20 cellular contexts compared by ENCODE assay signal in genomic region chr7:105350906-105351305, GRCh38. TPM values are rescaled to one million over a fixed set of nuclear protein-coding genes. Genes with fewer than 3 reads are reported as not detected.
DNase-seq lines count a peak whose midpoint lies in the region; ATAC-seq and TF ChIP-seq lines count a peak whose summit lies in the region.
"Had no signal": no experiment of that assay in that cellular context is flagged by ENCODE, and none has a peak within 500 bp of the region (broad histone marks: within the 10 kb centered on the region; RNA-seq: fewer than 3 reads in every experiment).

No MANE protein-coding gene starts in this region.

- H3K27ac ChIP-seq in SK-N-SH (ENCODE audit: low read depth in 2 of 2, low read length in 1 of 2) (no peak overlapping the region), KMS-11 (peak overlapping the region; percentile 90; the same call in 1 of the 2 replicates), neutrophil (peak overlapping the region; percentile 93)
- H3K27ac ChIP-seq: 22Rv1 had no signal

- H3K27ac Mint-ChIP-seq in activated CD8-positive, alpha-beta T cell treated with anti-CD3 and anti-CD28 coated beads, Interleukin-2, amount 10 ng/mL, durations not matched to agents 7 days and 5 days = peak overlapping the region; percentile 34
- H3K27ac Mint-ChIP-seq in progenitor cell of endocrine pancreas = no peak overlapping the region

- H3K27me3 ChIP-seq in SK-N-SH (ENCODE audit: insufficient read depth) (no peaks in the 10 kb centered on the region), KMS-11 (ENCODE audit: insufficient read depth, low read depth) (no peaks in the 10 kb centered on the region), neutrophil (no peaks in the 10 kb centered on the region)
- H3K27me3 ChIP-seq: tibial nerve had no signal

- 92% methylated on average over 7 of the region's 7 CpGs for WGBS in SK-N-SH (ENCODE audit: low lambda C conversion rate)

- H4K20me1 ChIP-seq in SK-N-SH (ENCODE audit: insufficient read depth) = peaks cover 89% of the 10 kb centered on the region
- H4K20me1 ChIP-seq in KMS-11 (ENCODE audit: insufficient read depth) = no peaks in the 10 kb centered on the region

- peaks cover 56% of the 10 kb centered on the region for H3K4me1 Mint-ChIP-seq in activated CD8-positive, alpha-beta T cell treated with anti-CD3 and anti-CD28 coated beads, Interleukin-2, amount 10 ng/mL, durations not matched to agents 7 days and 5 days (ENCODE audit: low read depth)
- peaks cover 24% of the 10 kb centered on the region for H3K4me1 Mint-ChIP-seq in progenitor cell of endocrine pancreas (ENCODE audit: low read depth)

- H3K79me2 ChIP-seq in SK-N-SH (ENCODE audit: insufficient read depth) (peaks cover 97% of the 10 kb centered on the region), KMS-11 (ENCODE audit: insufficient read depth, low read depth) (peaks cover 94% of the 10 kb centered on the region)

- H3K9me3 ChIP-seq in SK-N-SH = no peaks in the 10 kb centered on the region
- no peaks in the 10 kb centered on the region for H3K9me3 ChIP-seq in neutrophil
- H3K9me3 ChIP-seq: tibial nerve had no signal

- H3K9me3 Mint-ChIP-seq in activated CD8-positive, alpha-beta T cell treated with anti-CD3 and anti-CD28 coated beads, Interleukin-2, amount 10 ng/mL, durations not matched to agents 7 days and 5 days (ENCODE audit: insufficient read depth) = no peaks in the 10 kb centered on the region
- no peaks in the 10 kb centered on the region for H3K9me3 Mint-ChIP-seq in progenitor cell of endocrine pancreas (ENCODE audit: low read depth)

- POLR2A ChIA-PET in SK-N-SH (lab: Yijun Ruan, JAX) = interaction anchor here (0.7 kb wide), 1 partner anchor 11 kb away, joined by 8 read pairs; no protein-coding TSS in a partner anchor
- POLR2A ChIA-PET in activated CD8-positive, alpha-beta T cell treated with anti-CD3 and anti-CD28 coated beads, Interleukin-2, amount 10 ng/mL, durations not matched to agents 7 days and 5 days (lab: Charles Lee) = no interaction called here

- TF ChIP-seq CTCF in SK-N-SH (IDR thresholded peaks at IDR 0.05) (no peak), KMS-11 (conservative IDR thresholded peaks at IDR 0.05; ENCODE audit: low read depth, low read length) (no peak), neutrophil (IDR thresholded peaks at IDR 0.05) (no peak), progenitor cell of endocrine pancreas (IDR thresholded peaks at IDR 0.05; ENCODE audit: unreplicated experiment) (no peak)

- H3K36me3 Mint-ChIP-seq in activated CD8-positive, alpha-beta T cell treated with anti-CD3 and anti-CD28 coated beads, Interleukin-2, amount 10 ng/mL, durations not matched to agents 7 days and 5 days (ENCODE audit: low read depth) = peaks cover 7% of the 10 kb centered on the region
- H3K36me3 Mint-ChIP-seq in progenitor cell of endocrine pancreas (ENCODE audit: insufficient read depth) = no peaks in the 10 kb centered on the region

- no peaks in the 10 kb centered on the region for H3K9me2 ChIP-seq in SK-N-SH

- no peaks in the 10 kb centered on the region for H3K27me3 Mint-ChIP-seq in activated CD8-positive, alpha-beta T cell treated with anti-CD3 and anti-CD28 coated beads, Interleukin-2, amount 10 ng/mL, durations not matched to agents 7 days and 5 days (ENCODE audit: low read depth)
- H3K27me3 Mint-ChIP-seq in progenitor cell of endocrine pancreas = no peaks in the 10 kb centered on the region

- H3K4me3 ChIP-seq in SK-N-SH (ENCODE audit: low read depth in 2 of 2, low read length in 1 of 2) = no peak overlapping the region
- no peak overlapping the region for H3K4me3 ChIP-seq in KMS-11 (IDR thresholded peaks at IDR 0.05; ENCODE audit: insufficient read depth, low read depth, low read length)
- H3K4me3 ChIP-seq in neutrophil (ENCODE audit: low read depth in 1 of 2, low read length in 1 of 2) = peak overlapping the region; percentile 47 to 48
- H3K4me3 ChIP-seq: tibial nerve had no signal

- H3F3A ChIP-seq in SK-N-SH (replicated peaks; ENCODE audit: insufficient read depth) = peaks cover 15% of the 10 kb centered on the region

- no peak overlapping the region for H3K4me3 Mint-ChIP-seq in activated CD8-positive, alpha-beta T cell treated with anti-CD3 and anti-CD28 coated beads, Interleukin-2, amount 10 ng/mL, durations not matched to agents 7 days and 5 days
- no peak overlapping the region for H3K4me3 Mint-ChIP-seq in progenitor cell of endocrine pancreas (ENCODE audit: low read depth)

- DNase-seq in SK-N-SH (no peak), cerebellar cortex (ENCODE audit: low spot score) (no peak), progenitor cell of endocrine pancreas (ENCODE audit: low spot score, unreplicated experiment) (no peak), NCI-H146 (lab: John Stamatoyannopoulos, UW) (no peak)
- DNase-seq in activated CD8-positive, alpha-beta T cell treated with anti-CD3 and anti-CD28 coated beads, Interleukin-2, amount 10 ng/mL, durations not matched to agents 7 days and 5 days = no peak
- DNase-seq: activated CD4-positive, CD25-positive, alpha-beta regulatory T cell treated with anti-CD3 and anti-CD28 coated beads, Interleukin-2, amount 50 U/mL, for 72 hours; amniotic stem cell; cerebellar nuclear complex; hippocampal formation; kidney glomerular epithelial cell; midbrain; NCI-H1092; NCI-H2171; occipital lobe; RPMI8226 had no signal

- H3K4me1 ChIP-seq in SK-N-SH (ENCODE audit: control insufficient read depth in 1 of 2, insufficient read depth in 2 of 2, low read depth in 1 of 2, low read length in 1 of 2) (peaks cover 0 to 32% of the 10 kb centered on the region in 2 experiments; a peak in 1 of 4 replicates), KMS-11 (ENCODE audit: low read depth, poor library complexity, severe bottlenecking) (peaks cover 95% of the 10 kb centered on the region), neutrophil (ENCODE audit: control insufficient read depth in 1 of 2, insufficient read depth in 1 of 2, low read depth in 1 of 2, low read length in 1 of 2) (peaks cover 76 to 85% of the 10 kb centered on the region in 2 experiments)

- no peak overlapping the region for H2AFZ ChIP-seq in SK-N-SH (ENCODE audit: low read depth)
- no peak overlapping the region for H2AFZ ChIP-seq in KMS-11 (ENCODE audit: low read depth)

- CTCF ChIA-PET in SK-N-SH (lab: Yijun Ruan, JAX) = interaction anchor here (1.1 kb wide), 1 partner anchor 14 kb away, joined by 3 read pairs; no protein-coding TSS in a partner anchor
- CTCF ChIA-PET in activated CD8-positive, alpha-beta T cell treated with anti-CD3 and anti-CD28 coated beads, Interleukin-2, amount 10 ng/mL, durations not matched to agents 7 days and 5 days (lab: Charles Lee) = interaction anchor here (1.6 kb wide), 1 partner anchor 198 kb away, joined by 6 read pairs; no protein-coding TSS in a partner anchor

- no peaks in the 10 kb centered on the region for H3K36me3 ChIP-seq in SK-N-SH (replicated peaks in 1 of 2; ENCODE audit: control insufficient read depth in 1 of 2, insufficient read depth in 2 of 2, low read length in 1 of 2)
- no peaks in the 10 kb centered on the region for H3K36me3 ChIP-seq in KMS-11 (ENCODE audit: insufficient read depth)
- H3K36me3 ChIP-seq in neutrophil = no peaks in the 10 kb centered on the region
- H3K36me3 ChIP-seq: tibial nerve had no signal

- TF ChIP-seq RAD21 in SK-N-SH (IDR thresholded peaks at IDR 0.05; ENCODE audit: low read length) = no peak

- no peak overlapping the region for H3K9ac ChIP-seq in SK-N-SH
- no peak overlapping the region for H3K9ac ChIP-seq in KMS-11

- H3K4me2 ChIP-seq in SK-N-SH (peak overlapping the region; percentile 71; the same call in 1 of the 2 replicates), KMS-11 (peak overlapping the region; percentile 87; the same call in 1 of the 2 replicates)

- no peak for TF ChIP-seq EP300 in SK-N-SH (IDR thresholded peaks at IDR 0.05; ENCODE audit: borderline replicate concordance in 1 of 2, low read depth in 1 of 2, low read length in 1 of 2)

- ATAC-seq in SK-N-SH treated with all-trans-retinoic acid at 6 μM for 48 hours = no peak
- no peak for ATAC-seq in activated CD8-positive, alpha-beta T cell treated with anti-CD3 and anti-CD28 coated beads, Interleukin-2, amount 10 ng/mL, durations not matched to agents 7 days and 5 days

TF ChIP-seq in SK-N-SH, 30 proteins besides CTCF, POLR2A, EP300 and RAD21 (continues in another document):
- TF ChIP-seq POLR2AphosphoS5 (IDR thresholded peaks at IDR 0.05; ENCODE audit: low read depth, low read length) (no peak), USF2 (IDR thresholded peaks at IDR 0.05; ENCODE audit: borderline replicate concordance, low read depth, low read length) (no peak), TAF1 (IDR thresholded peaks at IDR 0.05; ENCODE audit: borderline replicate concordance, low read depth, low read length) (no peak), SMC3 (IDR thresholded peaks at IDR 0.05; ENCODE audit: low read depth, low read length) (no peak; the same call in 1 of the 2 replicates), GABPA (IDR thresholded peaks at IDR 0.05; ENCODE audit: low read depth) (no peak)

TF ChIP-seq in SK-N-SH treated with all-trans-retinoic acid at 6 μM for 48 hours, 23 proteins besides CTCF, POLR2A, EP300 and RAD21:
- no peak for TF ChIP-seq ZFP3 (CRISPR knock-in tag; IDR thresholded peaks at IDR 0.05)
- TF ChIP-seq TOX (CRISPR knock-in tag; IDR thresholded peaks at IDR 0.05; ENCODE audit: borderline replicate concordance) = no peak
- TF ChIP-seq ESRRG (CRISPR knock-in tag; IDR thresholded peaks at IDR 0.05) = no peak
- TF ChIP-seq GLIS3 (CRISPR knock-in tag; IDR thresholded peaks at IDR 0.05) = no peak
- TF ChIP-seq ISL1 (CRISPR knock-in tag; IDR thresholded peaks at IDR 0.05) = no peak
- no peak for TF ChIP-seq ZFP30 (CRISPR knock-in tag; IDR thresholded peaks at IDR 0.05)

RNA-seq across cellular contexts. Expression of gene SRPK2, which starts 37.8 kb away (rescaled TPM):
- 15.4 and 17.3 TPM in 2 replicates for polyA plus RNA-seq in SK-N-SH (2012; rRNA removed)
- polyA plus RNA-seq in SK-N-SH (2012; cell fraction: cytosol; rRNA removed) = 20.2 and 23.7 TPM in 2 replicates
- polyA plus RNA-seq in SK-N-SH (2012; cell fraction: nucleus; rRNA removed) = 23.0 and 33.9 TPM in 2 replicates
- total RNA-seq in activated CD8-positive, alpha-beta T cell treated with anti-CD3 and anti-CD28 coated beads, Interleukin-2, amount 10 ng/mL, durations not matched to agents 7 days and 5 days = 10 to 100 TPM; 34.5 to 35.9 TPM
- 78.8 and 79.3 TPM in 2 replicates for total RNA-seq in progenitor cell of endocrine pancreas

Comparison
In these comparisons a context has a peak if more than half of its experiments do, and no peak if none do; other contexts are left out.
1. H3K27ac ChIP-seq: peak in KMS-11 (single experiment) and neutrophil (single experiment); none in SK-N-SH (0 of 2).
2. H3K4me3 ChIP-seq: peak in neutrophil (2 of 2); none in SK-N-SH (0 of 2) and KMS-11 (single experiment).